ENCODE assay signal across 8 cellular contexts in genomic region chr19:40714519-40715299, GRCh38. TPM values are rescaled to one million over a fixed set of nuclear protein-coding genes. Genes with fewer than 3 reads are reported as not detected.
A peak's percentile ranks its signal among the peaks of the same experiment; 100 is the strongest.
DNase-seq lines count a peak whose midpoint lies in the region; ATAC-seq and TF ChIP-seq lines count a peak whose summit lies in the region.

No MANE protein-coding gene starts in this region.

- H3K4me3 Mint-ChIP-seq in activated CD8-positive, alpha-beta T cell treated with anti-CD3 and anti-CD28 coated beads for 36 hours: peak overlapping the region; percentile 94

- peak overlapping the region; percentile 58 to 94 (median 77) for H3K9ac ChIP-seq in BLaER1 treated with 17β-estradiol and CSF1 and Interleukin-3, amounts not matched to agents 10 nM and 100 nM
- H3K9ac ChIP-seq in duodenal mucosa (ENCODE audit: low read depth in 1 of 2, low read length in 2 of 2): peak overlapping the region; percentile 78 to 99

- intact Hi-C loops in activated CD8-positive, alpha-beta T cell treated with anti-CD3 and anti-CD28 coated beads for 36 hours (cut with micrococcal nuclease): loop anchor here (5.0 kb wide), 2 partner anchors 38 to 52 kb away; partner anchors contain the start of genes ACTMAP and SNRPA
- intact Hi-C loops in lower lobe of right lung (cut with DNase I): no loop called here

- ATAC-seq in GM19372 (IDR thresholded peaks at IDR 0.05; ENCODE audit: low read depth, unreplicated experiment): peak; percentile 44
- ATAC-seq in HG03565 (IDR thresholded peaks at IDR 0.05; ENCODE audit: unreplicated experiment): peak; percentile 48
- peak; percentile 68 for ATAC-seq in activated CD8-positive, alpha-beta T cell treated with anti-CD3 and anti-CD28 coated beads for 36 hours
- peak; percentile 77 to 81 for ATAC-seq in lower lobe of right lung

- peaks cover 39% of the 10 kb centered on the region for H3K4me1 Mint-ChIP-seq in activated CD8-positive, alpha-beta T cell treated with anti-CD3 and anti-CD28 coated beads for 36 hours (ENCODE audit: low read depth)

- peak overlapping the region; percentile 62 to 93 (median 83) for H3K4me3 ChIP-seq in BLaER1 treated with 17β-estradiol and CSF1 and Interleukin-3, amounts not matched to agents 10 nM and 100 nM
- H3K4me3 ChIP-seq in duodenal mucosa (ENCODE audit: low read depth in 1 of 2, low read length in 2 of 2) (peak overlapping the region; percentile 89 to 90), lower lobe of right lung (peak overlapping the region; percentile 90)

- TF ChIP-seq CTCF in activated CD8-positive, alpha-beta T cell treated with anti-CD3 and anti-CD28 coated beads for 36 hours (IDR thresholded peaks at IDR 0.05): no peak
- no peak for TF ChIP-seq CTCF in lower lobe of right lung (IDR thresholded peaks at IDR 0.05)

- H4K20me1 ChIP-seq in BLaER1 treated with 17β-estradiol and CSF1 and Interleukin-3, amounts not matched to agents 10 nM and 100 nM: peaks cover 0 to 25% (median 7%) of the 10 kb centered on the region in 11 experiments; a peak in 9 of 22 replicates

- no peaks in the 10 kb centered on the region for H3K9me3 Mint-ChIP-seq in activated CD8-positive, alpha-beta T cell treated with anti-CD3 and anti-CD28 coated beads for 36 hours

- H3K36me3 Mint-ChIP-seq in activated CD8-positive, alpha-beta T cell treated with anti-CD3 and anti-CD28 coated beads for 36 hours (ENCODE audit: low read depth): peaks cover 12% of the 10 kb centered on the region

- H3K27me3 ChIP-seq in BLaER1 treated with 17β-estradiol and CSF1 and Interleukin-3, amounts not matched to agents 10 nM and 100 nM: no peaks in the 10 kb centered on the region
- no peaks in the 10 kb centered on the region for H3K27me3 ChIP-seq in duodenal mucosa (ENCODE audit: control insufficient read depth in 1 of 2, insufficient read depth in 2 of 2, low read length in 2 of 2)
- H3K27me3 ChIP-seq in lower lobe of right lung (ENCODE audit: low read depth): no peaks in the 10 kb centered on the region

- H3K27me3 Mint-ChIP-seq in activated CD8-positive, alpha-beta T cell treated with anti-CD3 and anti-CD28 coated beads for 36 hours: no peaks in the 10 kb centered on the region

- peak overlapping the region; percentile 96 for H3K27ac Mint-ChIP-seq in activated CD8-positive, alpha-beta T cell treated with anti-CD3 and anti-CD28 coated beads for 36 hours

- peak overlapping the region; percentile 84 to 100 (median 97) for H3K4me2 ChIP-seq in BLaER1 treated with 17β-estradiol and CSF1 and Interleukin-3, amounts not matched to agents 10 nM and 100 nM

- no peaks in the 10 kb centered on the region for H3K9me3 ChIP-seq in BLaER1 treated with 17β-estradiol and CSF1 and Interleukin-3, amounts not matched to agents 10 nM and 100 nM (replicated peaks in 1 of 11)
- H3K9me3 ChIP-seq in duodenal mucosa (ENCODE audit: control insufficient read depth in 1 of 2, low read length in 2 of 2) (no peaks in the 10 kb centered on the region), lower lobe of right lung (no peaks in the 10 kb centered on the region)

- peaks cover 44 to 64% (median 53%) of the 10 kb centered on the region in 10 experiments for H3K4me1 ChIP-seq in BLaER1 treated with 17β-estradiol and CSF1 and Interleukin-3, amounts not matched to agents 10 nM and 100 nM
- H3K4me1 ChIP-seq in duodenal mucosa (ENCODE audit: control insufficient read depth in 1 of 2, insufficient read depth in 2 of 2, low read length in 2 of 2): peaks cover 24 to 34% of the 10 kb centered on the region in 2 donors
- H3K4me1 ChIP-seq in lower lobe of right lung: peaks cover 38% of the 10 kb centered on the region

- H3K36me3 ChIP-seq in BLaER1 treated with 17β-estradiol and CSF1 and Interleukin-3, amounts not matched to agents 10 nM and 100 nM: peaks cover 3 to 28% (median 8%) of the 10 kb centered on the region in 11 experiments; a peak in 17 of 22 replicates
- H3K36me3 ChIP-seq in duodenal mucosa (ENCODE audit: control insufficient read depth in 1 of 2, insufficient read depth in 2 of 2, low read length in 2 of 2) (peaks cover 0 to 15% of the 10 kb centered on the region in 2 donors), lower lobe of right lung (peaks cover 34% of the 10 kb centered on the region)

- H3K27ac ChIP-seq in BLaER1 treated with 17β-estradiol and CSF1 and Interleukin-3, amounts not matched to agents 10 nM and 100 nM: peak overlapping the region; percentile 59 to 76 (median 63)
- H3K27ac ChIP-seq in duodenal mucosa (ENCODE audit: low read depth, low read length) (peak overlapping the region; percentile 97), lower lobe of right lung (peak overlapping the region; percentile 99)

- POLR2A ChIA-PET in activated CD8-positive, alpha-beta T cell treated with anti-CD3 and anti-CD28 coated beads for 36 hours (lab: Charles Lee): interaction anchor here (0.6 to 1.6 kb wide), 2 partner anchors 24 to 91 kb away, joined by 3 to 5 read pairs; partner anchors contain the start of gene NUMBL

- peak; percentile 91 for DNase-seq in NCI-H774 (lab: John Stamatoyannopoulos, UW)
- DNase-seq in activated CD8-positive, alpha-beta T cell treated with anti-CD3 and anti-CD28 coated beads for 36 hours: peak; percentile 96
- peak; percentile 95 for DNase-seq in lower lobe of right lung
- peak; percentile 89 to 91 for DNase-seq in stimulated activated CD4-positive, alpha-beta T cell treated with anti-CD3 and anti-CD28 coated beads, Interleukin-4, amount 100 ng/mL, for 4 hours

- CTCF ChIA-PET in activated CD8-positive, alpha-beta T cell treated with anti-CD3 and anti-CD28 coated beads for 36 hours (lab: Charles Lee): no interaction called here

RNA-seq across cellular contexts. Expression of gene COQ8B, which starts 2.0 kb away (rescaled TPM):
- 10 to 100 TPM; 23.2 to 24.0 TPM for total RNA-seq in activated CD8-positive, alpha-beta T cell treated with anti-CD3 and anti-CD28 coated beads for 36 hours
- 43.9 TPM for total RNA-seq in lower lobe of right lung

RNA-seq across cellular contexts. Expression of gene ITPKC, which starts 2.2 kb away (rescaled TPM):
- total RNA-seq in activated CD8-positive, alpha-beta T cell treated with anti-CD3 and anti-CD28 coated beads for 36 hours: 1 to 10 TPM; 4.8 to 5.2 TPM
- 34.9 TPM for total RNA-seq in lower lobe of right lung

RNA-seq across cellular contexts. Expression of gene NUMBL, which starts 24.3 kb away (rescaled TPM):
- 10 to 100 TPM; 13.7 to 17.7 TPM for total RNA-seq in activated CD8-positive, alpha-beta T cell treated with anti-CD3 and anti-CD28 coated beads for 36 hours
- total RNA-seq in lower lobe of right lung: 17.7 TPM

RNA-seq across cellular contexts. Expression of gene ACTMAP, which starts 35.6 kb away (rescaled TPM):
- 10 to 100 TPM; 12.8 to 14.2 TPM for total RNA-seq in activated CD8-positive, alpha-beta T cell treated with anti-CD3 and anti-CD28 coated beads for 36 hours
- total RNA-seq in lower lobe of right lung: 17.6 TPM

RNA-seq across cellular contexts. Expression of gene SNRPA, which starts 36.3 kb away (rescaled TPM):
- total RNA-seq in activated CD8-positive, alpha-beta T cell treated with anti-CD3 and anti-CD28 coated beads for 36 hours: 100 to 1,000 TPM; 260 to 281 TPM
- total RNA-seq in lower lobe of right lung: 44.8 TPM

Comparison
In these comparisons a context has a peak if more than half of its experiments do, and no peak if none do; other contexts are left out.
1. Peak in every context shown above with its lines: DNase-seq, ATAC-seq, H3K4me3 ChIP-seq and H3K27ac ChIP-seq.